Comparison of ENCODE assay signal across 8 cellular contexts in the genomic region with DNA sequence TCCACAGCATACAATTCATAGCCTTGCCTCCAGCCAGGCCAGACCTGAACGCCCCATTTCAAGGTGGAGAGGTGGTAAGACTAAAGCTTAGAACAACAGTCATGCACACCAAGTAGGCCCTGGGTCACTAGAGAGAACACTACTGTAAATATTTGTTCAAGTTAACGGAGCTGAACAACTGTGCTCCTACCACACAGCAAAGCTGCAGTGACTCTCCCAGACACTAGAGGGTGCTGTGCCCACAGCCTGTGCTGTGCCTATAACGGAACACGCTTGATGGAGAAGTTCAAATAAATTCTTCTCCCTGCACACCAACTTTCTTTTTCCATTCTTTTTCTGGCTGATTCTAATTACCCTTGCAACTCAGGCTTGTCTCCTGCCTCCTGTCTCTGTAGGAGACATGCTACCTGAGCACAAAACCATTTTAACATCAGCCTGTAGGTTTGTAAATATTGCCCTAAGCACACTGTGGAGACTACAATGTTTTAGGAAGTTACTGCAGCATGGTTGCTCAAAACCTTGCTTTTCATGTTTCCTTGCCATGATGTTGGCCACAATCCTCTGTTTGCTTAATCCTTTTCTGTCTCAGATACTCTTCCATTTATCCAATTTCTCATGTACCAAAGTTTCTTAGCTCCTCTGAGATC.
DNase-seq lines count a peak whose midpoint lies in the region; ATAC-seq lines count a peak whose summit lies in the region.

No MANE protein-coding gene starts in this region.

- ATAC-seq in GM18868 (IDR thresholded peaks at IDR 0.05; ENCODE audit: unreplicated experiment) (peak; percentile 83), HG03571 (IDR thresholded peaks at IDR 0.05; ENCODE audit: unreplicated experiment) (peak; percentile 68)

- DNase-seq in AG20443 (ENCODE audit: low spot score) (peak; percentile 56), NCI-H774 (lab: John Stamatoyannopoulos, UW) (peak; percentile 73), left kidney (ENCODE audit: low read depth, low spot score) (peak; percentile 95)
- peak; percentile 46 to 70 for DNase-seq in activated CD4-positive, alpha-beta T cell treated with anti-CD3 and anti-CD28 coated beads for 4 hours
- DNase-seq in central memory CD4-positive, alpha-beta T cell: peak; percentile 51
- DNase-seq in stimulated activated CD4-positive, alpha-beta T cell treated with anti-CD3 and anti-CD28 coated beads, Interleukin-4, amount 100 ng/mL, for 24 hours: peak; percentile 78

Comparison
In these comparisons a context has a peak if more than half of its experiments do, and no peak if none do; other contexts are left out.
1. Peak in every context shown above with its lines: DNase-seq and ATAC-seq.